ENCODE assay signal across 8 cellular contexts in the genomic region with DNA sequence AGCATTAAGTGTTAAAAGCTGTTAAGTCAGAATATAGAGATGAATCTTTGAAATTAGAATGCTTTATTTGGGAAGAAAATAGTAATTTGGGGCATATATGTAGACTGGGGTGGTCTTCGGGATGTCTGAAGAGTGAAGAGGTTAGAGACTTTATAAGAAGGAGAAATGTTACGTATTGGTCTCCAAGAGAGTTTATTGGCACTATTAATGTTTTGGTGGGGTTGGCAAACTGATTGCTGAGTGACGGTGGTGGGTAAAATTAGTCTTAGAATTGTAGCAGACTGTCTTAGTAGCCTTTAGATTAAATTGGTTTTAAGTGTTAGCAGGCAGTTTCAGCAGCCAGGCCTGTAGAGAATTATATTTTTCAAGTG. TPM values are rescaled to one million over a fixed set of nuclear protein-coding genes. Genes with fewer than 3 reads are reported as not detected.
DNase-seq lines count a peak whose midpoint lies in the region; ATAC-seq, FAIRE-seq and TF ChIP-seq lines count a peak whose summit lies in the region.

No MANE protein-coding gene starts in this region.

- peaks cover 25% of the 10 kb centered on the region for H3K4me1 Mint-ChIP-seq in activated naive CD4-positive, alpha-beta T cell treated with anti-CD3 and anti-CD28 coated beads for 36 hours (ENCODE audit: low read depth)
- peaks cover 24% of the 10 kb centered on the region for H3K4me1 Mint-ChIP-seq in activated naive CD8-positive, alpha-beta T cell treated with anti-CD3 and anti-CD28 coated beads for 36 hours

- no peak for TF ChIP-seq RAD21 in liver (IDR thresholded peaks at IDR 0.05)

- 74% methylated on average over 3 of the region's 3 CpGs for WGBS in liver

- no peaks in the 10 kb centered on the region for H3K27me3 Mint-ChIP-seq in activated naive CD4-positive, alpha-beta T cell treated with anti-CD3 and anti-CD28 coated beads for 36 hours (ENCODE audit: low read depth)
- H3K27me3 Mint-ChIP-seq in activated naive CD8-positive, alpha-beta T cell treated with anti-CD3 and anti-CD28 coated beads for 36 hours: no peaks in the 10 kb centered on the region

- peaks cover 3% of the 10 kb centered on the region for H3K36me3 Mint-ChIP-seq in activated naive CD4-positive, alpha-beta T cell treated with anti-CD3 and anti-CD28 coated beads for 36 hours (ENCODE audit: low read depth)
- H3K36me3 Mint-ChIP-seq in activated naive CD8-positive, alpha-beta T cell treated with anti-CD3 and anti-CD28 coated beads for 36 hours: peaks cover 12% of the 10 kb centered on the region

- TF ChIP-seq CTCF in liver (IDR thresholded peaks at IDR 0.05; ENCODE audit: low read depth, low read length, missing input control) (no peak), tibial artery (IDR thresholded peaks at IDR 0.05) (no peak)

- H3K27ac Mint-ChIP-seq in activated naive CD4-positive, alpha-beta T cell treated with anti-CD3 and anti-CD28 coated beads for 36 hours: peak overlapping the region; percentile 86
- peak overlapping the region; percentile 89 for H3K27ac Mint-ChIP-seq in activated naive CD8-positive, alpha-beta T cell treated with anti-CD3 and anti-CD28 coated beads for 36 hours

- H3K27ac ChIP-seq in liver (ENCODE audit: low read depth in 1 of 2, low read length in 2 of 2) (no peak overlapping the region), tibial artery (peak overlapping the region; percentile 71 to 80)

- FAIRE-seq in H54 (lab: Jason Lieb, UNC): no peak

- intact Hi-C loops in activated naive CD4-positive, alpha-beta T cell treated with anti-CD3 and anti-CD28 coated beads for 36 hours (cut with micrococcal nuclease): loop anchor here (1.0 to 5.0 kb wide), 3 partner anchors 31 to 414 kb away; partner anchors contain the start of genes DDIT3, MBD6 and TSFM
- intact Hi-C loops in tibial artery (cut with DNase I; ENCODE audit: low total_unique reads): no loop called here

- H3K9me3 Mint-ChIP-seq in activated naive CD4-positive, alpha-beta T cell treated with anti-CD3 and anti-CD28 coated beads for 36 hours: peaks cover 1% of the 10 kb centered on the region
- peaks cover 2% of the 10 kb centered on the region for H3K9me3 Mint-ChIP-seq in activated naive CD8-positive, alpha-beta T cell treated with anti-CD3 and anti-CD28 coated beads for 36 hours

- CTCF ChIA-PET in activated naive CD4-positive, alpha-beta T cell treated with anti-CD3 and anti-CD28 coated beads for 36 hours (lab: Charles Lee): no interaction called here

- DNase-seq in activated naive CD4-positive, alpha-beta T cell treated with anti-CD3 and anti-CD28 coated beads for 36 hours: no peak
- DNase-seq in activated naive CD4-positive, alpha-beta T cell treated with Interleukin-2 at 50 U/mL for 16 hours: no peak
- no peak for DNase-seq in activated naive CD8-positive, alpha-beta T cell treated with anti-CD3 and anti-CD28 coated beads for 36 hours
- DNase-seq in tibial artery (no peak), H54 (ENCODE audit: insufficient read length, low spot score) (no peak), GM03348 (ENCODE audit: low spot score) (no peak)

- H3K4me1 ChIP-seq in liver (ENCODE audit: control insufficient read depth in 4 of 4, insufficient read depth in 4 of 4, low read length in 3 of 4): peaks cover 0 to 8% (median 3%) of the 10 kb centered on the region in 4 donors
- peaks cover 0 to 19% (median 12%) of the 10 kb centered on the region in 4 donors for H3K4me1 ChIP-seq in tibial artery

- no peak for TF ChIP-seq POLR2A in H54 (IDR thresholded peaks at IDR 0.05; ENCODE audit: low read depth, low read length)

- H3K27me3 ChIP-seq in liver (ENCODE audit: control insufficient read depth in 4 of 4, insufficient read depth in 4 of 4, low read length in 3 of 4): no peaks in the 10 kb centered on the region
- no peaks in the 10 kb centered on the region for H3K27me3 ChIP-seq in tibial artery

- ATAC-seq in HG03565 (IDR thresholded peaks at IDR 0.05; ENCODE audit: unreplicated experiment): no peak

- H3K4me3 Mint-ChIP-seq in activated naive CD4-positive, alpha-beta T cell treated with anti-CD3 and anti-CD28 coated beads for 36 hours: peak overlapping the region; percentile 96
- H3K4me3 Mint-ChIP-seq in activated naive CD8-positive, alpha-beta T cell treated with anti-CD3 and anti-CD28 coated beads for 36 hours: peak overlapping the region; percentile 97

- peak overlapping the region in 1 of 2 donors; percentile 51 for H3K9ac ChIP-seq in liver (ENCODE audit: low read depth in 1 of 2, low read length in 2 of 2)

- H3K36me3 ChIP-seq in liver (ENCODE audit: control insufficient read depth in 4 of 4, insufficient read depth in 3 of 4, low read depth in 1 of 4, low read length in 3 of 4) (no peaks in the 10 kb centered on the region), tibial artery (peaks cover 0 to 8% (median 0%) of the 10 kb centered on the region in 3 donors)

- H3K4me3 ChIP-seq in liver (ENCODE audit: low read depth in 1 of 3, low read length in 3 of 3) (peak overlapping the region in 1 of 3 donors; percentile 64), tibial artery (peak overlapping the region; percentile 55 to 75)

- H3K9me3 ChIP-seq in liver (ENCODE audit: control insufficient read depth in 4 of 4, low read length in 3 of 4) (no peaks in the 10 kb centered on the region), tibial artery (no peaks in the 10 kb centered on the region)

TF ChIP-seq in liver, 16 proteins besides CTCF, POLR2A, EP300 and RAD21:
- TF ChIP-seq, protein P1, sequence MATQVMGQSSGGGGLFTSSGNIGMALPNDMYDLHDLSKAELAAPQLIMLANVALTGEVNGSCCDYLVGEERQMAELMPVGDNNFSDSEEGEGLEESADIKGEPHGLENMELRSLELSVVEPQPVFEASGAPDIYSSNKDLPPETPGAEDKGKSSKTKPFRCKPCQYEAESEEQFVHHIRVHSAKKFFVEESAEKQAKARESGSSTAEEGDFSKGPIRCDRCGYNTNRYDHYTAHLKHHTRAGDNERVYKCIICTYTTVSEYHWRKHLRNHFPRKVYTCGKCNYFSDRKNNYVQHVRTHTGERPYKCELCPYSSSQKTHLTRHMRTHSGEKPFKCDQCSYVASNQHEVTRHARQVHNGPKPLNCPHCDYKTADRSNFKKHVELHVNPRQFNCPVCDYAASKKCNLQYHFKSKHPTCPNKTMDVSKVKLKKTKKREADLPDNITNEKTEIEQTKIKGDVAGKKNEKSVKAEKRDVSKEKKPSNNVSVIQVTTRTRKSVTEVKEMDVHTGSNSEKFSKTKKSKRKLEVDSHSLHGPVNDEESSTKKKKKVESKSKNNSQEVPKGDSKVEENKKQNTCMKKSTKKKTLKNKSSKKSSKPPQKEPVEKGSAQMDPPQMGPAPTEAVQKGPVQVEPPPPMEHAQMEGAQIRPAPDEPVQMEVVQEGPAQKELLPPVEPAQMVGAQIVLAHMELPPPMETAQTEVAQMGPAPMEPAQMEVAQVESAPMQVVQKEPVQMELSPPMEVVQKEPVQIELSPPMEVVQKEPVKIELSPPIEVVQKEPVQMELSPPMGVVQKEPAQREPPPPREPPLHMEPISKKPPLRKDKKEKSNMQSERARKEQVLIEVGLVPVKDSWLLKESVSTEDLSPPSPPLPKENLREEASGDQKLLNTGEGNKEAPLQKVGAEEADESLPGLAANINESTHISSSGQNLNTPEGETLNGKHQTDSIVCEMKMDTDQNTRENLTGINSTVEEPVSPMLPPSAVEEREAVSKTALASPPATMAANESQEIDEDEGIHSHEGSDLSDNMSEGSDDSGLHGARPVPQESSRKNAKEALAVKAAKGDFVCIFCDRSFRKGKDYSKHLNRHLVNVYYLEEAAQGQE (IDR thresholded peaks at IDR 0.05): peak; percentile 1
- TF ChIP-seq HNF4A (conservative IDR thresholded peaks at IDR 0.05): no peak

RNA-seq across cellular contexts. Expression of gene ATP23, which starts 4.9 kb away (rescaled TPM):
- total RNA-seq in activated naive CD4-positive, alpha-beta T cell treated with anti-CD3 and anti-CD28 coated beads for 36 hours: 10 to 100 TPM; 11.3 to 11.9 TPM
- 10 to 100 TPM; 13.2 to 13.8 TPM for total RNA-seq in activated naive CD8-positive, alpha-beta T cell treated with anti-CD3 and anti-CD28 coated beads for 36 hours
- 1 to 10 TPM; 4.1 to 7.1 TPM for total RNA-seq in liver
- 1 to 10 TPM; 2.8 to 5.0 TPM for polyA plus RNA-seq in liver

Comparison
In these comparisons a context has a peak if more than half of its experiments do, and no peak if none do; other contexts are left out.
1. H3K27ac ChIP-seq: peak in tibial artery (2 of 2); none in liver (0 of 2).